ENCODE assay signal across 1 cellular context in genomic region chr18:75127143-75128021, GRCh38.
TF ChIP-seq lines count a peak whose summit lies in the region.

No MANE protein-coding gene starts in this region.

TF ChIP-seq in HepG2, 621 proteins besides CTCF, POLR2A, EP300 and RAD21 (continued from another document and continues in another):
- TF ChIP-seq, protein P1, sequence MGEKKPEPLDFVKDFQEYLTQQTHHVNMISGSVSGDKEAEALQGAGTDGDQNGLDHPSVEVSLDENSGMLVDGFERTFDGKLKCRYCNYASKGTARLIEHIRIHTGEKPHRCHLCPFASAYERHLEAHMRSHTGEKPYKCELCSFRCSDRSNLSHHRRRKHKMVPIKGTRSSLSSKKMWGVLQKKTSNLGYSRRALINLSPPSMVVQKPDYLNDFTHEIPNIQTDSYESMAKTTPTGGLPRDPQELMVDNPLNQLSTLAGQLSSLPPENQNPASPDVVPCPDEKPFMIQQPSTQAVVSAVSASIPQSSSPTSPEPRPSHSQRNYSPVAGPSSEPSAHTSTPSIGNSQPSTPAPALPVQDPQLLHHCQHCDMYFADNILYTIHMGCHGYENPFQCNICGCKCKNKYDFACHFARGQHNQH (CRISPR knock-in tag; IDR thresholded peaks at IDR 0.05), result peak; percentile 27; the same call in 1 of the 2 replicates
- TF ChIP-seq ZNF331 (CRISPR knock-in tag; IDR thresholded peaks at IDR 0.05) (0 out of 2 replicates have a peak, but pooled peaks have one; percentile 21), BHLHE40 (IDR thresholded peaks at IDR 0.05; ENCODE audit: low read length) (0 out of 2 replicates have a peak, but pooled peaks have one; percentile 14), ZFX (CRISPR knock-in tag; IDR thresholded peaks at IDR 0.05; ENCODE audit: low read depth) (peak; percentile 62; the same call in 1 of the 2 replicates), SAP130 (CRISPR knock-in tag; IDR thresholded peaks at IDR 0.05; ENCODE audit: low read depth) (peak; percentile 36; the same call in 1 of the 2 replicates), ETS1 (CRISPR knock-in tag; IDR thresholded peaks at IDR 0.05) (no peak), POGZ (CRISPR knock-in tag; IDR thresholded peaks at IDR 0.05) (0 out of 2 replicates have a peak, but pooled peaks have one; percentile 38), ZNF296 (CRISPR knock-in tag; conservative IDR thresholded peaks at IDR 0.05) (no peak), ZNF629 (CRISPR knock-in tag; conservative IDR thresholded peaks at IDR 0.05) (no peak), BORCS8-MEF2B (CRISPR knock-in tag; IDR thresholded peaks at IDR 0.05) (no peak), FOXK1 (CRISPR knock-in tag; IDR thresholded peaks at IDR 0.05; ENCODE audit: borderline replicate concordance, low read depth) (no peak), YEATS4 (CRISPR knock-in tag; IDR thresholded peaks at IDR 0.05; ENCODE audit: borderline replicate concordance) (no peak), MAZ (IDR thresholded peaks at IDR 0.05; ENCODE audit: borderline replicate concordance, low read depth, low read length) (peak; percentile 34; the same call in 1 of the 2 replicates), MAZ (CRISPR knock-in tag; IDR thresholded peaks at IDR 0.05; ENCODE audit: low read depth) (no peak), ZFY (CRISPR knock-in tag; IDR thresholded peaks at IDR 0.05) (peak; percentile 57; the same call in 1 of the 2 replicates), PHF5A (CRISPR knock-in tag; IDR thresholded peaks at IDR 0.05; ENCODE audit: low read depth, unreplicated experiment) (no peak), ZMAT3 (CRISPR knock-in tag; conservative IDR thresholded peaks at IDR 0.05) (no peak), GABPB1 (CRISPR knock-in tag; IDR thresholded peaks at IDR 0.05) (peak; percentile 12; the same call in 1 of the 2 replicates), PHF21A (CRISPR knock-in tag; IDR thresholded peaks at IDR 0.05) (0 out of 2 replicates have a peak, but pooled peaks have one; percentile 30), PATZ1 (CRISPR knock-in tag; IDR thresholded peaks at IDR 0.05) (0 out of 2 replicates have a peak, but pooled peaks have one; percentile 35), KDM2A (CRISPR knock-in tag; IDR thresholded peaks at IDR 0.05; ENCODE audit: borderline replicate concordance, low read depth) (peak; percentile 25; the same call in 1 of the 2 replicates), NR2F6 (IDR thresholded peaks at IDR 0.05) (no peak), NR2F6 (CRISPR knock-in tag; IDR thresholded peaks at IDR 0.05) (peak; percentile 32; the same call in 1 of the 2 replicates), ELF1 (CRISPR knock-in tag; IDR thresholded peaks at IDR 0.05) (peak; percentile 51), HNRNPL (IDR thresholded peaks at IDR 0.05; ENCODE audit: low read depth, low read length) (0 out of 2 replicates have a peak, but pooled peaks have one; percentile 43), THAP9 (CRISPR knock-in tag; IDR thresholded peaks at IDR 0.05; ENCODE audit: borderline replicate concordance) (no peak), IRX3 (CRISPR knock-in tag; IDR thresholded peaks at IDR 0.05; ENCODE audit: borderline replicate concordance, low read depth) (no peak), BCL6 (CRISPR knock-in tag; IDR thresholded peaks at IDR 0.05) (peak; percentile 31; the same call in 1 of the 2 replicates), ZNF766 (CRISPR knock-in tag; IDR thresholded peaks at IDR 0.05; ENCODE audit: borderline replicate concordance) (no peak), GATAD2A (CRISPR knock-in tag; IDR thresholded peaks at IDR 0.05) (0 out of 2 replicates have a peak, but pooled peaks have one; percentile 24), ZNF460 (CRISPR knock-in tag; IDR thresholded peaks at IDR 0.05; ENCODE audit: borderline replicate concordance) (peak; percentile 39; the same call in 1 of the 2 replicates), ELF3 (CRISPR knock-in tag; IDR thresholded peaks at IDR 0.05) (peak; percentile 81), ZNF317 (CRISPR knock-in tag; IDR thresholded peaks at IDR 0.05) (peak; percentile 85), FLYWCH1 (CRISPR knock-in tag; IDR thresholded peaks at IDR 0.05) (no peak)
- TF ChIP-seq, protein P2, sequence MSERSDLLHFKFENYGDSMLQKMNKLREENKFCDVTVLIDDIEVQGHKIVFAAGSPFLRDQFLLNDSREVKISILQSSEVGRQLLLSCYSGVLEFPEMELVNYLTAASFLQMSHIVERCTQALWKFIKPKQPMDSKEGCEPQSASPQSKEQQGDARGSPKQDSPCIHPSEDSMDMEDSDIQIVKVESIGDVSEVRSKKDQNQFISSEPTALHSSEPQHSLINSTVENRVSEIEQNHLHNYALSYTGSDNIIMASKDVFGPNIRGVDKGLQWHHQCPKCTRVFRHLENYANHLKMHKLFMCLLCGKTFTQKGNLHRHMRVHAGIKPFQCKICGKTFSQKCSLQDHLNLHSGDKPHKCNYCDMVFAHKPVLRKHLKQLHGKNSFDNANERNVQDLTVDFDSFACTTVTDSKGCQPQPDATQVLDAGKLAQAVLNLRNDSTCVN (CRISPR knock-in tag; IDR thresholded peaks at IDR 0.05; ENCODE audit: borderline replicate concordance), result no peak
- TF ChIP-seq, protein P3, sequence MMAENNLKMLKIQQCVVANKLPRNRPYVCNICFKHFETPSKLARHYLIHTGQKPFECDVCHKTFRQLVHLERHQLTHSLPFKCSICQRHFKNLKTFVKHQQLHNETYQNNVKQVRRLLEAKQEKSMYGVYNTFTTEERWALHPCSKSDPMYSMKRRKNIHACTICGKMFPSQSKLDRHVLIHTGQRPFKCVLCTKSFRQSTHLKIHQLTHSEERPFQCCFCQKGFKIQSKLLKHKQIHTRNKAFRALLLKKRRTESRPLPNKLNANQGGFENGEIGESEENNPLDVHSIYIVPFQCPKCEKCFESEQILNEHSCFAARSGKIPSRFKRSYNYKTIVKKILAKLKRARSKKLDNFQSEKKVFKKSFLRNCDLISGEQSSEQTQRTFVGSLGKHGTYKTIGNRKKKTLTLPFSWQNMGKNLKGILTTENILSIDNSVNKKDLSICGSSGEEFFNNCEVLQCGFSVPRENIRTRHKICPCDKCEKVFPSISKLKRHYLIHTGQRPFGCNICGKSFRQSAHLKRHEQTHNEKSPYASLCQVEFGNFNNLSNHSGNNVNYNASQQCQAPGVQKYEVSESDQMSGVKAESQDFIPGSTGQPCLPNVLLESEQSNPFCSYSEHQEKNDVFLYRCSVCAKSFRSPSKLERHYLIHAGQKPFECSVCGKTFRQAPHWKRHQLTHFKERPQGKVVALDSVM (CRISPR knock-in tag; IDR thresholded peaks at IDR 0.05), result peak; percentile 52
- TF ChIP-seq, protein P4, sequence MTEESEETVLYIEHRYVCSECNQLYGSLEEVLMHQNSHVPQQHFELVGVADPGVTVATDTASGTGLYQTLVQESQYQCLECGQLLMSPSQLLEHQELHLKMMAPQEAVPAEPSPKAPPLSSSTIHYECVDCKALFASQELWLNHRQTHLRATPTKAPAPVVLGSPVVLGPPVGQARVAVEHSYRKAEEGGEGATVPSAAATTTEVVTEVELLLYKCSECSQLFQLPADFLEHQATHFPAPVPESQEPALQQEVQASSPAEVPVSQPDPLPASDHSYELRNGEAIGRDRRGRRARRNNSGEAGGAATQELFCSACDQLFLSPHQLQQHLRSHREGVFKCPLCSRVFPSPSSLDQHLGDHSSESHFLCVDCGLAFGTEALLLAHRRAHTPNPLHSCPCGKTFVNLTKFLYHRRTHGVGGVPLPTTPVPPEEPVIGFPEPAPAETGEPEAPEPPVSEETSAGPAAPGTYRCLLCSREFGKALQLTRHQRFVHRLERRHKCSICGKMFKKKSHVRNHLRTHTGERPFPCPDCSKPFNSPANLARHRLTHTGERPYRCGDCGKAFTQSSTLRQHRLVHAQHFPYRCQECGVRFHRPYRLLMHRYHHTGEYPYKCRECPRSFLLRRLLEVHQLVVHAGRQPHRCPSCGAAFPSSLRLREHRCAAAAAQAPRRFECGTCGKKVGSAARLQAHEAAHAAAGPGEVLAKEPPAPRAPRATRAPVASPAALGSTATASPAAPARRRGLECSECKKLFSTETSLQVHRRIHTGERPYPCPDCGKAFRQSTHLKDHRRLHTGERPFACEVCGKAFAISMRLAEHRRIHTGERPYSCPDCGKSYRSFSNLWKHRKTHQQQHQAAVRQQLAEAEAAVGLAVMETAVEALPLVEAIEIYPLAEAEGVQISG (CRISPR knock-in tag; IDR thresholded peaks at IDR 0.05), result 0 out of 2 replicates have a peak, but pooled peaks have one; percentile 27
- TF ChIP-seq, protein P5, sequence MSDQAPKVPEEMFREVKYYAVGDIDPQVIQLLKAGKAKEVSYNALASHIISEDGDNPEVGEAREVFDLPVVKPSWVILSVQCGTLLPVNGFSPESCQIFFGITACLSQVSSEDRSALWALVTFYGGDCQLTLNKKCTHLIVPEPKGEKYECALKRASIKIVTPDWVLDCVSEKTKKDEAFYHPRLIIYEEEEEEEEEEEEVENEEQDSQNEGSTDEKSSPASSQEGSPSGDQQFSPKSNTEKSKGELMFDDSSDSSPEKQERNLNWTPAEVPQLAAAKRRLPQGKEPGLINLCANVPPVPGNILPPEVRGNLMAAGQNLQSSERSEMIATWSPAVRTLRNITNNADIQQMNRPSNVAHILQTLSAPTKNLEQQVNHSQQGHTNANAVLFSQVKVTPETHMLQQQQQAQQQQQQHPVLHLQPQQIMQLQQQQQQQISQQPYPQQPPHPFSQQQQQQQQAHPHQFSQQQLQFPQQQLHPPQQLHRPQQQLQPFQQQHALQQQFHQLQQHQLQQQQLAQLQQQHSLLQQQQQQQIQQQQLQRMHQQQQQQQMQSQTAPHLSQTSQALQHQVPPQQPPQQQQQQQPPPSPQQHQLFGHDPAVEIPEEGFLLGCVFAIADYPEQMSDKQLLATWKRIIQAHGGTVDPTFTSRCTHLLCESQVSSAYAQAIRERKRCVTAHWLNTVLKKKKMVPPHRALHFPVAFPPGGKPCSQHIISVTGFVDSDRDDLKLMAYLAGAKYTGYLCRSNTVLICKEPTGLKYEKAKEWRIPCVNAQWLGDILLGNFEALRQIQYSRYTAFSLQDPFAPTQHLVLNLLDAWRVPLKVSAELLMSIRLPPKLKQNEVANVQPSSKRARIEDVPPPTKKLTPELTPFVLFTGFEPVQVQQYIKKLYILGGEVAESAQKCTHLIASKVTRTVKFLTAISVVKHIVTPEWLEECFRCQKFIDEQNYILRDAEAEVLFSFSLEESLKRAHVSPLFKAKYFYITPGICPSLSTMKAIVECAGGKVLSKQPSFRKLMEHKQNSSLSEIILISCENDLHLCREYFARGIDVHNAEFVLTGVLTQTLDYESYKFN (CRISPR knock-in tag; conservative IDR thresholded peaks at IDR 0.05), result peak; percentile 35
- TF ChIP-seq, protein P6, sequence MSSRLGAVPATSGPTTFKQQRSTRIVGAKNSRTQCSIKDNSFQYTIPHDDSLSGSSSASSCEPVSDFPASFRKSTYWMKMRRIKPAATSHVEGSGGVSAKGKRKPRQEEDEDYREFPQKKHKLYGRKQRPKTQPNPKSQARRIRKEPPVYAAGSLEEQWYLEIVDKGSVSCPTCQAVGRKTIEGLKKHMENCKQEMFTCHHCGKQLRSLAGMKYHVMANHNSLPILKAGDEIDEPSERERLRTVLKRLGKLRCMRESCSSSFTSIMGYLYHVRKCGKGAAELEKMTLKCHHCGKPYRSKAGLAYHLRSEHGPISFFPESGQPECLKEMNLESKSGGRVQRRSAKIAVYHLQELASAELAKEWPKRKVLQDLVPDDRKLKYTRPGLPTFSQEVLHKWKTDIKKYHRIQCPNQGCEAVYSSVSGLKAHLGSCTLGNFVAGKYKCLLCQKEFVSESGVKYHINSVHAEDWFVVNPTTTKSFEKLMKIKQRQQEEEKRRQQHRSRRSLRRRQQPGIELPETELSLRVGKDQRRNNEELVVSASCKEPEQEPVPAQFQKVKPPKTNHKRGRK (CRISPR knock-in tag; IDR thresholded peaks at IDR 0.05), result no peak
